2 cellular contexts compared by ENCODE assay signal in the genomic region with DNA sequence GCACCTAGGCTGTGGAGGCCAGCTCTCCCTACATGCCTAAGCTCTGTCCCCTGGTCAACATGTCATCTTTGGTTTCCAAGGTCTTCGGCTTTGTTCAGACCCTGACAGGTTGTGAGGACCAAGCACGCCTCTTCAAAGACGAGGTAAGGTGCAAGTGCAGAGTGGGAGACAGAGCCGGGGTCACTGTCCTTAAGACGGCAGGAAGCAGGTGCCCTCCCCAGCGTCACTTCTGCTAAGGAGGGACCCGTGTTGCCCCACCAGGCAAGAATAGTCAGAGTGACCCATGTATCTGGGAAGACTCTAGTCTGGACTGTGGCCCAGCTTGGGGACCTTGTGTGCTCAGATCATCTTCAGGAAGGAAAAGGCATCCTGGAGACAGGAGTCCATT.
TF ChIP-seq lines count a peak whose summit lies in the region.

No MANE protein-coding gene starts in this region.

TF ChIP-seq in HepG2, 621 proteins besides CTCF, POLR2A, EP300 and RAD21:
- TF ChIP-seq ZNF883 (CRISPR knock-in tag; IDR thresholded peaks at IDR 0.05; ENCODE audit: not compliant biosample characterization) (no peak), CAMTA2 (CRISPR knock-in tag; IDR thresholded peaks at IDR 0.05; ENCODE audit: borderline replicate concordance) (0 out of 2 replicates have a peak, but pooled peaks have one; percentile 32)

TF ChIP-seq in WTC11, 78 proteins besides CTCF, POLR2A, EP300 and RAD21:
- no peak for TF ChIP-seq ZNF317 (CRISPR knock-in tag; IDR thresholded peaks at IDR 0.05; ENCODE audit: borderline replicate concordance, low read depth)
- no peak for TF ChIP-seq GABPB1 (CRISPR knock-in tag; IDR thresholded peaks at IDR 0.05)
- no peak for TF ChIP-seq CREM (CRISPR knock-in tag; IDR thresholded peaks at IDR 0.05)
- TF ChIP-seq, protein P1, sequence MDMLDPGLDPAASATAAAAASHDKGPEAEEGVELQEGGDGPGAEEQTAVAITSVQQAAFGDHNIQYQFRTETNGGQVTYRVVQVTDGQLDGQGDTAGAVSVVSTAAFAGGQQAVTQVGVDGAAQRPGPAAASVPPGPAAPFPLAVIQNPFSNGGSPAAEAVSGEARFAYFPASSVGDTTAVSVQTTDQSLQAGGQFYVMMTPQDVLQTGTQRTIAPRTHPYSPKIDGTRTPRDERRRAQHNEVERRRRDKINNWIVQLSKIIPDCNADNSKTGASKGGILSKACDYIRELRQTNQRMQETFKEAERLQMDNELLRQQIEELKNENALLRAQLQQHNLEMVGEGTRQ (CRISPR knock-in tag; IDR thresholded peaks at IDR 0.05), result no peak
TF ChIP-seq in WTC11: peak in this region for 0.
